Comparison of ENCODE assay signal across 26 cellular contexts in genomic region chr18:34806527-34806926, GRCh38.
DNase-seq lines count a peak whose midpoint lies in the region; ATAC-seq and TF ChIP-seq lines count a peak whose summit lies in the region.
"Had no signal": no experiment of that assay in that cellular context is flagged by ENCODE, and none has a peak within 500 bp of the region (broad histone marks: within the 10 kb centered on the region; RNA-seq: fewer than 3 reads in every experiment).

No MANE protein-coding gene starts in this region.

- no TSS peak for BruUV-seq in OCI-LY7 (replicated peaks; lab: Mats Ljungman, UMichigan)

- H3K27ac ChIP-seq in right atrium auricular region (no peak overlapping the region), suprapubic skin (peak overlapping the region; percentile 24), SJCRH30 (no peak overlapping the region), OCI-LY7 (ENCODE audit: low read depth, low read length, poor library complexity, severe bottlenecking) (no peak overlapping the region)
- H3K27ac ChIP-seq: brain microvascular endothelial cell, heart right ventricle, Peyer's patch, SJSA1, tibial nerve had no signal

- POLR2A ChIA-PET in OCI-LY7 (lab: Charles Lee): no interaction called here

- no peak for TF ChIP-seq EP300 in suprapubic skin (IDR thresholded peaks at IDR 0.05)

- H3K4me2 ChIP-seq in OCI-LY7 (ENCODE audit: low read length): no peak overlapping the region

- intact Hi-C loops in Right ventricle myocardium inferior (cut with DNase I) (no loop called here), OCI-LY7 (cut with micrococcal nuclease; ENCODE audit: unreplicated experiment) (no loop called here)

- no peak overlapping the region for H3K4me3 ChIP-seq in right atrium auricular region
- no peak overlapping the region for H3K4me3 ChIP-seq in suprapubic skin
- no peak overlapping the region for H3K4me3 ChIP-seq in SJCRH30
- H3K4me3 ChIP-seq in OCI-LY7 (ENCODE audit: low read depth, low read length, poor library complexity, severe bottlenecking): no peak overlapping the region
- H3K4me3 ChIP-seq: HAP-1, heart right ventricle, lung, Peyer's patch, SJSA1, tibial nerve had no signal

- no peaks in the 10 kb centered on the region for H3K79me2 ChIP-seq in OCI-LY7 (ENCODE audit: insufficient read depth, low read depth, low read length)

- H3K9me3 ChIP-seq in right atrium auricular region (no peaks in the 10 kb centered on the region), suprapubic skin (no peaks in the 10 kb centered on the region), SJCRH30 (replicated peaks) (no peaks in the 10 kb centered on the region), OCI-LY7 (ENCODE audit: low read length) (no peaks in the 10 kb centered on the region)
- H3K9me3 ChIP-seq: HAP-1, heart right ventricle, Peyer's patch, SJSA1, tibial nerve had no signal

- H3K36me3 ChIP-seq in right atrium auricular region: peaks cover 5% of the 10 kb centered on the region
- no peaks in the 10 kb centered on the region for H3K36me3 ChIP-seq in suprapubic skin
- H3K36me3 ChIP-seq in SJCRH30: no peaks in the 10 kb centered on the region
- no peaks in the 10 kb centered on the region for H3K36me3 ChIP-seq in OCI-LY7 (ENCODE audit: insufficient read depth, low read length)
- H3K36me3 ChIP-seq: brain microvascular endothelial cell, HAP-1, heart right ventricle, Peyer's patch, SJSA1, tibial nerve had no signal

- TF ChIP-seq CTCF in right atrium auricular region (IDR thresholded peaks at IDR 0.05): no peak
- TF ChIP-seq CTCF in suprapubic skin (IDR thresholded peaks at IDR 0.05): no peak
- no peak for TF ChIP-seq CTCF in OCI-LY7 (conservative IDR thresholded peaks at IDR 0.05; ENCODE audit: low read length)

- H3K4me1 ChIP-seq in right atrium auricular region: peaks cover 0 to 9% of the 10 kb centered on the region in 2 donors
- peaks cover 15% of the 10 kb centered on the region for H3K4me1 ChIP-seq in suprapubic skin
- H3K4me1 ChIP-seq in SJCRH30: no peaks in the 10 kb centered on the region
- no peaks in the 10 kb centered on the region for H3K4me1 ChIP-seq in OCI-LY7 (ENCODE audit: insufficient read depth, low read length, poor library complexity, severe bottlenecking)
- H3K4me1 ChIP-seq: Peyer's patch, SJSA1 had no signal

- ATAC-seq in Right ventricle myocardium inferior (peak; percentile 21), left lobe of liver (peak; percentile 45)
- ATAC-seq: activated T-cell treated with anti-CD3 and anti-CD28 coated beads, Interleukin-2, amount 50 U/mL, for 72 hours; sciatic nerve; T-cell had no signal

- no peaks in the 10 kb centered on the region for H3K9me2 ChIP-seq in OCI-LY7 (ENCODE audit: insufficient read depth, low read length)

- CTCF ChIA-PET in OCI-LY7 (lab: Charles Lee; ENCODE audit: unreplicated experiment): no interaction called here

- H4K20me1 ChIP-seq in OCI-LY7 (ENCODE audit: insufficient read depth, low read length): no peaks in the 10 kb centered on the region

- H3K27me3 ChIP-seq in right atrium auricular region: no peaks in the 10 kb centered on the region
- no peaks in the 10 kb centered on the region for H3K27me3 ChIP-seq in suprapubic skin
- H3K27me3 ChIP-seq in SJCRH30: no peaks in the 10 kb centered on the region
- H3K27me3 ChIP-seq: brain microvascular endothelial cell, heart right ventricle, Peyer's patch, SJSA1, tibial nerve had no signal

- no peak for TF ChIP-seq POLR2A in suprapubic skin (IDR thresholded peaks at IDR 0.05)

- 46% methylated on average over 3 of the region's 3 CpGs for WGBS in suprapubic skin

- no peak for DNase-seq in Right ventricle myocardium inferior (ENCODE audit: missing footprints)
- no peak for DNase-seq in right atrium auricular region (ENCODE audit: low spot score)
- peak; percentile 45 for DNase-seq in cerebellum (ENCODE audit: low spot score)
- no peak for DNase-seq in left lobe of liver (ENCODE audit: low spot score)
- no peak for DNase-seq in suprapubic skin (ENCODE audit: low spot score in 2 of 2)
- DNase-seq in SJCRH30: no peak
- DNase-seq in OCI-LY7 (ENCODE audit: low spot score): no peak
- no peak for DNase-seq in activated gamma-delta T cell treated with Interleukin-2 at 50 U/mL for 16 hours
- DNase-seq: activated CD4-positive, CD25-positive, alpha-beta regulatory T cell; activated naive CD4-positive, alpha-beta T cell treated with Interleukin-2 at 50 U/mL for 16 hours; activated T-cell treated with anti-CD3 and anti-CD28 coated beads, Interleukin-2, amount 50 U/mL, for 72 hours; brain microvascular endothelial cell; CD4-positive, CD25-positive, alpha-beta regulatory T cell; heart right ventricle; KG1; NCI-H1436 treated with DMSO at 0.1 percent for 48 hours; nephron progenitor cell; NK-92 treated with Interleukin-12 subunit alpha and Interleukin-12 subunit beta, amount 100 ng/mL, for 24 hours; Peyer's patch; stimulated activated naive CD4-positive, alpha-beta T cell treated with Interleukin-2 at 50 U/mL for 16 hours; T-cell had no signal

- H2AFZ ChIP-seq in OCI-LY7 (ENCODE audit: low read length): no peak overlapping the region
